ENCODE assay signal across 2 cellular contexts in genomic region chr17:44327715-44328449, GRCh38.
TF ChIP-seq lines count a peak whose summit lies in the region.

No MANE protein-coding gene starts in this region.

TF ChIP-seq in IMR-90, 13 proteins besides CTCF, POLR2A, EP300 and RAD21:
- TF ChIP-seq SMC3 (IDR thresholded peaks at IDR 0.05; ENCODE audit: low read depth, low read length) (no peak), MAZ (IDR thresholded peaks at IDR 0.05; ENCODE audit: borderline replicate concordance, low read depth, low read length) (no peak), RCOR1 (IDR thresholded peaks at IDR 0.05; ENCODE audit: insufficient replicate concordance, low read length) (no peak), RFX5 (IDR thresholded peaks at IDR 0.05; ENCODE audit: low read depth, low read length) (no peak), MXI1 (IDR thresholded peaks at IDR 0.05; ENCODE audit: borderline replicate concordance, low read depth, low read length) (no peak), FOS (IDR thresholded peaks at IDR 0.05; ENCODE audit: low read depth, low read length) (no peak), USF2 (IDR thresholded peaks at IDR 0.05; ENCODE audit: low read depth, low read length) (no peak), CEBPB (IDR thresholded peaks at IDR 0.05; ENCODE audit: low read depth, low read length) (no peak), CHD1 (IDR thresholded peaks at IDR 0.05; ENCODE audit: low read depth, low read length) (no peak), MAFK (IDR thresholded peaks at IDR 0.05; ENCODE audit: low read depth, low read length) (no peak), BHLHE40 (IDR thresholded peaks at IDR 0.05; ENCODE audit: low read depth, low read length) (no peak), NFE2L2 (IDR thresholded peaks at IDR 0.05; ENCODE audit: low read depth, low read length) (no peak)
- TF ChIP-seq, protein P1, sequence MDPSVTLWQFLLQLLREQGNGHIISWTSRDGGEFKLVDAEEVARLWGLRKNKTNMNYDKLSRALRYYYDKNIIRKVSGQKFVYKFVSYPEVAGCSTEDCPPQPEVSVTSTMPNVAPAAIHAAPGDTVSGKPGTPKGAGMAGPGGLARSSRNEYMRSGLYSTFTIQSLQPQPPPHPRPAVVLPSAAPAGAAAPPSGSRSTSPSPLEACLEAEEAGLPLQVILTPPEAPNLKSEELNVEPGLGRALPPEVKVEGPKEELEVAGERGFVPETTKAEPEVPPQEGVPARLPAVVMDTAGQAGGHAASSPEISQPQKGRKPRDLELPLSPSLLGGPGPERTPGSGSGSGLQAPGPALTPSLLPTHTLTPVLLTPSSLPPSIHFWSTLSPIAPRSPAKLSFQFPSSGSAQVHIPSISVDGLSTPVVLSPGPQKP (IDR thresholded peaks at IDR 0.05; ENCODE audit: borderline replicate concordance, low read depth, low read length), result no peak

TF ChIP-seq in H1, 55 proteins besides CTCF, POLR2A, EP300 and RAD21:
- TF ChIP-seq SP2 (IDR thresholded peaks at IDR 0.05; ENCODE audit: low read length), result no peak
- no peak for TF ChIP-seq SRF (IDR thresholded peaks at IDR 0.05; ENCODE audit: low read depth, low read length)
- TF ChIP-seq YY1 (IDR thresholded peaks at IDR 0.05; ENCODE audit: low read depth, low read length), result no peak
- no peak for TF ChIP-seq USF2 (IDR thresholded peaks at IDR 0.05; ENCODE audit: low read length)
- no peak for TF ChIP-seq SP4 (IDR thresholded peaks at IDR 0.05; ENCODE audit: low read length)
- TF ChIP-seq GABPA (IDR thresholded peaks at IDR 0.05; ENCODE audit: borderline replicate concordance, insufficient read depth, low read length), result no peak
- TF ChIP-seq SUZ12 (IDR thresholded peaks at IDR 0.05; ENCODE audit: low read length), result no peak
- TF ChIP-seq JUN (IDR thresholded peaks at IDR 0.05; ENCODE audit: low read depth, low read length), result no peak
- TF ChIP-seq BACH1 (IDR thresholded peaks at IDR 0.05; ENCODE audit: low read length), result no peak
- TF ChIP-seq POLR2AphosphoS5 (IDR thresholded peaks at IDR 0.05; ENCODE audit: low read depth, low read length), result no peak
- no peak for TF ChIP-seq BRCA1 (IDR thresholded peaks at IDR 0.05; ENCODE audit: low read depth, low read length)
- no peak for TF ChIP-seq HDAC2 (IDR thresholded peaks at IDR 0.05; ENCODE audit: borderline replicate concordance in 1 of 2, low read depth in 2 of 2, low read length in 2 of 2)
- TF ChIP-seq ZNF274 (IDR thresholded peaks at IDR 0.05; ENCODE audit: borderline replicate concordance, extremely low read depth, low read length), result no peak
- TF ChIP-seq SIN3A (conservative IDR thresholded peaks at IDR 0.05 in 1 of 2, IDR thresholded peaks at IDR 0.05 in 1 of 2; ENCODE audit: low read depth in 1 of 2, low read length in 2 of 2), result no peak
TF ChIP-seq in H1: peak in this region for 0.
